ENCODE assay signal across 8 cellular contexts in the genomic region with DNA sequence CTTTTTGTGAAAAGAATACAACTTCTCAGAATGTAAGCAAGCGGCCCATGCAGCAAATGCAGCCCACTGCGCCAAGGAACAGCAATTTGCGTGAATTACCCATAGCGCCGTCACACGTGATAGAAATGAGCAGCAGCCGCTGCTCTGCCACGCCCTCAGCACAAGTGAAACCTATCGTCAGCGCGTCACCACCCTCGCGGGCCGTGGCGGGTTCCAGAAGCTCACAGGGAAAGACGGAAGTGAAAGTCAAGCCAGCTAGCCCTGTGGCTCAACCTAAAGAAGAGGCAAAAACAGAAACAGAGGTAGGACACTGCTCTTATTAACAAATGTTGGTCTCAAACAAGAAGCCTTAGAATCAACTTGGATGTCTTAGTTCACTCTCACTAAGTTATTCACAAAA.
DNase-seq lines count a peak whose midpoint lies in the region; ATAC-seq and TF ChIP-seq lines count a peak whose summit lies in the region.

No MANE protein-coding gene starts in this region.

- no peaks in the 10 kb centered on the region for H3K27me3 Mint-ChIP-seq in activated T-helper 17 cell treated with anti-CD3 and anti-CD28 coated beads, Interleukin-2, amount 50 U/mL, for 72 hours
- H3K27me3 Mint-ChIP-seq in stimulated activated memory B cell treated with anti-CD40 and anti-IgM and Interleukin-4, amounts not matched to agents 10 μg/mL and 1 μg/mL and 100 μg/mL, for 72 hours, result no peaks in the 10 kb centered on the region

- peak overlapping the region; percentile 43 for H3K4me3 Mint-ChIP-seq in activated T-helper 17 cell treated with anti-CD3 and anti-CD28 coated beads, Interleukin-2, amount 50 U/mL, for 72 hours
- H3K4me3 Mint-ChIP-seq in stimulated activated memory B cell treated with anti-CD40 and anti-IgM and Interleukin-4, amounts not matched to agents 10 μg/mL and 1 μg/mL and 100 μg/mL, for 72 hours, result no peak overlapping the region

- H3F3A ChIP-seq in smooth muscle cell (ENCODE audit: low read depth), result no peaks in the 10 kb centered on the region

- H3K27me3 ChIP-seq in HL-60 (ENCODE audit: insufficient read depth, poor library complexity, severe bottlenecking) (no peaks in the 10 kb centered on the region), smooth muscle cell (ENCODE audit: low read depth) (no peaks in the 10 kb centered on the region)

- H3K36me3 ChIP-seq in smooth muscle cell (ENCODE audit: low read depth), result peaks cover 46% of the 10 kb centered on the region

- H3K9me3 Mint-ChIP-seq in activated T-helper 17 cell treated with anti-CD3 and anti-CD28 coated beads, Interleukin-2, amount 50 U/mL, for 72 hours, result no peaks in the 10 kb centered on the region
- no peaks in the 10 kb centered on the region for H3K9me3 Mint-ChIP-seq in stimulated activated memory B cell treated with anti-CD40 and anti-IgM and Interleukin-4, amounts not matched to agents 10 μg/mL and 1 μg/mL and 100 μg/mL, for 72 hours

- H3K9ac ChIP-seq in smooth muscle cell (ENCODE audit: low read depth), result no peak overlapping the region

- no peaks in the 10 kb centered on the region for H3K4me1 ChIP-seq in smooth muscle cell (ENCODE audit: low read depth)

- no peak overlapping the region for H2AFZ ChIP-seq in smooth muscle cell (ENCODE audit: low read depth)

- H3K4me1 Mint-ChIP-seq in activated T-helper 17 cell treated with anti-CD3 and anti-CD28 coated beads, Interleukin-2, amount 50 U/mL, for 72 hours, result peaks cover 32% of the 10 kb centered on the region
- peaks cover 18% of the 10 kb centered on the region for H3K4me1 Mint-ChIP-seq in stimulated activated memory B cell treated with anti-CD40 and anti-IgM and Interleukin-4, amounts not matched to agents 10 μg/mL and 1 μg/mL and 100 μg/mL, for 72 hours

- H3K4me3 ChIP-seq in HL-60 (replicated peaks; ENCODE audit: insufficient read depth, low read length), result no peak overlapping the region
- H3K4me3 ChIP-seq in smooth muscle cell, result no peak overlapping the region

- H3K27ac Mint-ChIP-seq in activated T-helper 17 cell treated with anti-CD3 and anti-CD28 coated beads, Interleukin-2, amount 50 U/mL, for 72 hours, result peak overlapping the region; percentile 77
- H3K27ac Mint-ChIP-seq in stimulated activated memory B cell treated with anti-CD40 and anti-IgM and Interleukin-4, amounts not matched to agents 10 μg/mL and 1 μg/mL and 100 μg/mL, for 72 hours, result peak overlapping the region; percentile 74

- H3K9me3 ChIP-seq in smooth muscle cell (replicated peaks; ENCODE audit: low read depth), result no peaks in the 10 kb centered on the region

- DNase-seq in Right ventricle myocardium inferior (ENCODE audit: missing footprints) (peak; percentile 69), cardiac septum (ENCODE audit: low spot score) (no peak), HL-60 (ENCODE audit: low read depth in 1 of 2, low spot score in 1 of 2) (peak; percentile 49 to 77), smooth muscle cell (lab: John Stamatoyannopoulos, UW; ENCODE audit: unreplicated experiment) (no peak), COR-L47 (lab: John Stamatoyannopoulos, UW) (no peak), NCI-H345 (lab: John Stamatoyannopoulos, UW) (no peak)

- peaks cover 8% of the 10 kb centered on the region for H3K79me2 ChIP-seq in smooth muscle cell (ENCODE audit: low read depth)

- peaks cover 81% of the 10 kb centered on the region for H4K20me1 ChIP-seq in smooth muscle cell (ENCODE audit: low read depth)

- no peak overlapping the region for H3K4me2 ChIP-seq in smooth muscle cell

- H3K27ac ChIP-seq in HL-60 (replicated peaks), result no peak overlapping the region
- H3K27ac ChIP-seq in smooth muscle cell (ENCODE audit: low read depth), result no peak overlapping the region

- no peak for TF ChIP-seq CTCF in HL-60 (IDR thresholded peaks at IDR 0.05; ENCODE audit: insufficient read depth, low read length)
- TF ChIP-seq CTCF in smooth muscle cell (IDR thresholded peaks at IDR 0.05; ENCODE audit: borderline replicate concordance, insufficient read depth, poor library complexity, severe bottlenecking), result no peak

- intact Hi-C loops in Right ventricle myocardium inferior (cut with DNase I) (no loop called here), cardiac septum (cut with DNase I) (loop anchor here (2.0 to 5.0 kb wide), 2 partner anchors 100 to 145 kb away; a partner anchor contains a TSS)

- no peak for ATAC-seq in Right ventricle myocardium inferior
- peak; percentile 14 for ATAC-seq in activated T-helper 17 cell treated with anti-CD3 and anti-CD28 coated beads, Interleukin-2, amount 50 U/mL, for 72 hours (replicated peaks)
- ATAC-seq in stimulated activated memory B cell treated with anti-CD40 and anti-IgM and Interleukin-4, amounts not matched to agents 10 μg/mL and 1 μg/mL and 100 μg/mL, for 72 hours, result peak; percentile 93

- H3K36me3 Mint-ChIP-seq in activated T-helper 17 cell treated with anti-CD3 and anti-CD28 coated beads, Interleukin-2, amount 50 U/mL, for 72 hours (ENCODE audit: low read depth), result peaks cover 100% of the 10 kb centered on the region
- peaks cover 80% of the 10 kb centered on the region for H3K36me3 Mint-ChIP-seq in stimulated activated memory B cell treated with anti-CD40 and anti-IgM and Interleukin-4, amounts not matched to agents 10 μg/mL and 1 μg/mL and 100 μg/mL, for 72 hours

- WGBS in smooth muscle cell (ENCODE audit: low lambda C conversion rate), result 96% methylated on average over 16 of the region's 16 CpGs

Comparison
In these comparisons a context has a peak if more than half of its experiments do, and no peak if none do; other contexts are left out.
1. DNase-seq: peak in Right ventricle myocardium inferior (single experiment) and HL-60 (2 of 2); none in cardiac septum (single experiment), smooth muscle cell (single experiment), COR-L47 (single experiment) and NCI-H345 (single experiment).